ENCODE assay signal across 25 cellular contexts in the genomic region with DNA sequence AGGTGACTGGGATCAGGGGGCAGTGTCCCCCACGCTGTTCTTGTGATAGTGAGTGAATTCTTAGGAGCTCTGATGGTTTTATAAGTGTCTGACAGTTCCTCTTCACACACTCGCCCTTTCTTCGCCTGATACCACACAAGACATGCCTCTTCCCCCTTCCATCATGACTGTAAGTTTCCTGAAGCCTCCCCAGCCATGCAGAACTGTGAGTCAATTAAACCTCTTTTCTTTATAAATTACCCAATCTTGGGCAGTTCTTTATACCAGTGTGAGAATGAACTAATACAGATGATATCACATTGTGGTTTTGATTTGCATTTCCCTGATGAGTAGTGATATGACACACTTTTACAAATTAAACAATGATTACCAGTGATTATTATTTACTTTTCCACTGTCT.
"Had no signal": no experiment of that assay in that cellular context is flagged by ENCODE, and none has a peak within 500 bp of the region (broad histone marks: within the 10 kb centered on the region; RNA-seq: fewer than 3 reads in every experiment).

No MANE protein-coding gene starts in this region.

- H3K4me1 Mint-ChIP-seq: activated CD4-positive, alpha-beta T cell treated with anti-CD3 and anti-CD28 coated beads, Interleukin-2, amount 10 ng/mL, durations not matched to agents 7 days and 5 days; brain; stimulated activated memory B cell treated with anti-CD40 and anti-IgM and Interleukin-4, amounts not matched to agents 10 μg/mL and 1 μg/mL and 100 μg/mL, for 72 hours had no signal

- H3K27ac Mint-ChIP-seq: activated CD4-positive, alpha-beta T cell treated with anti-CD3 and anti-CD28 coated beads, Interleukin-2, amount 10 ng/mL, durations not matched to agents 7 days and 5 days; activated naive CD8-positive, alpha-beta T cell; brain; immature natural killer cell; progenitor cell of endocrine pancreas; stimulated activated memory B cell treated with anti-CD40 and anti-IgM and Interleukin-4, amounts not matched to agents 10 μg/mL and 1 μg/mL and 100 μg/mL, for 72 hours had no signal

- ATAC-seq: left colon; right lobe of liver; stimulated activated memory B cell treated with anti-CD40 and anti-IgM and Interleukin-4, amounts not matched to agents 10 μg/mL and 1 μg/mL and 100 μg/mL, for 72 hours had no signal

- H3K27ac ChIP-seq: ascending aorta, cardiac muscle cell, colonic mucosa, ovary, right lobe of liver, SJSA1, thoracic aorta, uterus, VCaP had no signal

- H3K27me3 Mint-ChIP-seq: activated CD4-positive, alpha-beta T cell treated with anti-CD3 and anti-CD28 coated beads, Interleukin-2, amount 10 ng/mL, durations not matched to agents 7 days and 5 days; activated naive CD8-positive, alpha-beta T cell; progenitor cell of endocrine pancreas; stimulated activated memory B cell treated with anti-CD40 and anti-IgM and Interleukin-4, amounts not matched to agents 10 μg/mL and 1 μg/mL and 100 μg/mL, for 72 hours had no signal

- H3K4me3 Mint-ChIP-seq: activated CD4-positive, alpha-beta T cell treated with anti-CD3 and anti-CD28 coated beads, Interleukin-2, amount 10 ng/mL, durations not matched to agents 7 days and 5 days; activated naive CD8-positive, alpha-beta T cell; brain; immature natural killer cell; stimulated activated memory B cell treated with anti-CD40 and anti-IgM and Interleukin-4, amounts not matched to agents 10 μg/mL and 1 μg/mL and 100 μg/mL, for 72 hours had no signal

- DNase-seq: activated CD4-positive, alpha-beta T cell treated with anti-CD3 and anti-CD28 coated beads, Interleukin-2, amount 10 ng/mL, durations not matched to agents 7 days and 5 days; activated CD8-positive, alpha-beta memory T cell treated with anti-CD3 and anti-CD28 coated beads for 24 hours; cerebellar nuclear complex; colonic mucosa; effector CD8-positive, alpha-beta T cell; head of caudate nucleus; hippocampal formation; immature natural killer cell; kidney; left colon; mammary epithelial cell; ovary; right lobe of liver; stimulated activated CD4-positive, alpha-beta T cell treated with anti-CD3 and anti-CD28 coated beads, Interleukin-2, amount 100 ng/mL, for 48 hours; trophoblast cell; uterus had no signal
